Comparison of ENCODE assay signal across 13 cellular contexts in the genomic region with DNA sequence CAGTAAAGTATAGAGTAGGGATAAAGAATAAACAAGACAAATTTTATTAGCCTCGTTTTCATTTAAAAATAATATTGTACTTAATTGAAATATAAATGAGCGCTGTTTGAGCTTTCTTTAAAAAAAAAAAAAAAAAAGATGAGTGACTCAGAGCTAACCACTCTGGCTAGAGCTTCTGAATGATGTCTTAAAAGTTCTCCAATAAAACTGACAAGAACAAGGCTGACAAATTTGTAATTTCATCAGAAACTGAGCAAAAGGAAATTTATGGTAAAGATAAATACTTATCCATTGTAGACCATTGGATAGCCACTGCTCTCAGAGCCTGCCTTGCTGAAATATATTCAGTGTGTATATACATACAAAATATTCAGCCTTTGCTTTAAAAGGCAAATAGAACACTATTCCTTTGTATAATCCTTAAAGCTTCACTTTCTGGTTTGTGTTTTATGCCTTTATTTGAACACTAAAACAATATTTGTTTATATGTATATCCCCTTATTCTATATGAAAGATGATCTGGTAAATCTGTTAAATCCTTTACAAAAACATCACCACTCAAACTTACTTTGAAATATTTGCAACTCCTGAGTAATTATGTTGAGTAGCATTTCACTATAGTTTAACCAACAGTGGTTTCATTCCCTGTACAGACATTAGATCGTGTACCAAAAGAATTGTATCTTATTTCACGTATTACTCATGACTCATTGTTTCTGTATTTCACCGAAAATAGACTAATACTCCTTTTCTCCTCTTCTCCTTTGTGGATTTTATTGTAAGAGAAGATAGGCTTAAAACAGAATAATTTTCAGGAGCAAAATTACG.
DNase-seq lines count a peak whose midpoint lies in the region; ATAC-seq, FAIRE-seq and TF ChIP-seq lines count a peak whose summit lies in the region.
"Had no signal": no experiment of that assay in that cellular context is flagged by ENCODE, and none has a peak within 500 bp of the region (broad histone marks: within the 10 kb centered on the region; RNA-seq: fewer than 3 reads in every experiment).

No MANE protein-coding gene starts in this region.

- intact Hi-C loops in activated CD4-positive, alpha-beta T cell treated with anti-CD3 and anti-CD28 coated beads for 36 hours (cut with DNase I, micrococcal nuclease), result no loop called here
- intact Hi-C loops in ascending aorta (cut with DNase I), result loop anchor here (5.0 kb wide), 1 partner anchor 45 kb away; no protein-coding TSS in a partner anchor

- H3K27me3 Mint-ChIP-seq in activated CD4-positive, alpha-beta T cell treated with anti-CD3 and anti-CD28 coated beads for 36 hours, result no peaks in the 10 kb centered on the region
- no peaks in the 10 kb centered on the region for H3K27me3 Mint-ChIP-seq in activated CD4-positive, alpha-beta T cell treated with anti-CD3 and anti-CD28 coated beads, Interleukin-2, amount 10 ng/mL, durations not matched to agents 7 days and 5 days

- H3K27ac Mint-ChIP-seq in activated CD4-positive, alpha-beta T cell treated with anti-CD3 and anti-CD28 coated beads for 36 hours, result no peak overlapping the region
- H3K27ac Mint-ChIP-seq in activated CD4-positive, alpha-beta T cell treated with anti-CD3 and anti-CD28 coated beads, Interleukin-2, amount 10 ng/mL, durations not matched to agents 7 days and 5 days, result no peak overlapping the region

- H3K4me3 ChIP-seq in ascending aorta (peak overlapping the region; percentile 25 to 35), right atrium auricular region (peak overlapping the region in 1 of 2 donors; percentile 5), BE2C (ENCODE audit: low read depth, low read length) (no peak overlapping the region)

- ATAC-seq in activated CD4-positive, alpha-beta T cell treated with anti-CD3 and anti-CD28 coated beads for 36 hours, result peak; percentile 63

- H3K4me3 Mint-ChIP-seq in activated CD4-positive, alpha-beta T cell treated with anti-CD3 and anti-CD28 coated beads for 36 hours, result no peak overlapping the region
- no peak overlapping the region for H3K4me3 Mint-ChIP-seq in activated CD4-positive, alpha-beta T cell treated with anti-CD3 and anti-CD28 coated beads, Interleukin-2, amount 10 ng/mL, durations not matched to agents 7 days and 5 days

- H3K36me3 Mint-ChIP-seq in activated CD4-positive, alpha-beta T cell treated with anti-CD3 and anti-CD28 coated beads for 36 hours (ENCODE audit: low read depth), result peaks cover 5% of the 10 kb centered on the region
- H3K36me3 Mint-ChIP-seq in activated CD4-positive, alpha-beta T cell treated with anti-CD3 and anti-CD28 coated beads, Interleukin-2, amount 10 ng/mL, durations not matched to agents 7 days and 5 days (ENCODE audit: low read depth), result peaks cover 2% of the 10 kb centered on the region

- H3K27me3 ChIP-seq in ascending aorta (no peaks in the 10 kb centered on the region), right atrium auricular region (no peaks in the 10 kb centered on the region), BE2C (no peaks in the 10 kb centered on the region)

- no peaks in the 10 kb centered on the region for H3K9me3 Mint-ChIP-seq in activated CD4-positive, alpha-beta T cell treated with anti-CD3 and anti-CD28 coated beads for 36 hours (ENCODE audit: low read depth)
- H3K9me3 Mint-ChIP-seq in activated CD4-positive, alpha-beta T cell treated with anti-CD3 and anti-CD28 coated beads, Interleukin-2, amount 10 ng/mL, durations not matched to agents 7 days and 5 days, result peaks cover 3% of the 10 kb centered on the region

- peaks cover 23% of the 10 kb centered on the region for H3K4me1 Mint-ChIP-seq in activated CD4-positive, alpha-beta T cell treated with anti-CD3 and anti-CD28 coated beads for 36 hours
- H3K4me1 Mint-ChIP-seq in activated CD4-positive, alpha-beta T cell treated with anti-CD3 and anti-CD28 coated beads, Interleukin-2, amount 10 ng/mL, durations not matched to agents 7 days and 5 days, result peaks cover 10% of the 10 kb centered on the region

- CTCF ChIA-PET in activated CD4-positive, alpha-beta T cell treated with anti-CD3 and anti-CD28 coated beads for 36 hours (lab: Charles Lee), result interaction anchor here (0.6 to 1.1 kb wide), 5 partner anchors 32 to 1582 kb away, joined by 3 read pairs; no protein-coding TSS in a partner anchor
- CTCF ChIA-PET in activated CD4-positive, alpha-beta T cell treated with anti-CD3 and anti-CD28 coated beads, Interleukin-2, amount 10 ng/mL, durations not matched to agents 7 days and 5 days (lab: Charles Lee), result interaction anchor here (0.6 kb wide), 1 partner anchor 686 kb away, joined by 3 read pairs; no protein-coding TSS in a partner anchor

- H3K4me1 ChIP-seq in ascending aorta (peaks cover 0 to 11% of the 10 kb centered on the region in 2 donors), right atrium auricular region (peaks cover 0 to 26% of the 10 kb centered on the region in 2 donors), BE2C (no peaks in the 10 kb centered on the region)

- H3K36me3 ChIP-seq in ascending aorta (no peaks in the 10 kb centered on the region), right atrium auricular region (no peaks in the 10 kb centered on the region), BE2C (no peaks in the 10 kb centered on the region)

- H3K9me3 ChIP-seq in ascending aorta (no peaks in the 10 kb centered on the region), right atrium auricular region (no peaks in the 10 kb centered on the region), BE2C (no peaks in the 10 kb centered on the region)

- FAIRE-seq in urothelium cell line (lab: Jason Lieb, UNC), result no peak
- FAIRE-seq: A204.1, colon had no signal

- TF ChIP-seq CTCF in ascending aorta (IDR thresholded peaks at IDR 0.05) (no peak), right atrium auricular region (IDR thresholded peaks at IDR 0.05) (no peak), BE2C (IDR thresholded peaks at IDR 0.05; ENCODE audit: low read depth, low read length) (no peak)

- no peak for DNase-seq in activated CD4-positive, alpha-beta T cell treated with anti-CD3 and anti-CD28 coated beads for 36 hours
- no peak for DNase-seq in activated CD4-positive, alpha-beta T cell treated with anti-CD3 and anti-CD28 coated beads, Interleukin-2, amount 10 ng/mL, durations not matched to agents 7 days and 5 days
- DNase-seq in ascending aorta (ENCODE audit: low spot score in 2 of 2) (no peak), right atrium auricular region (ENCODE audit: low spot score) (no peak), urothelium cell line (ENCODE audit: low spot score) (peak; percentile 37), NCI-H748 treated with DMSO at 0.1 percent for 48 hours (lab: John Stamatoyannopoulos, UW) (no peak), BE2C (no peak), NCI-H146 treated with DMSO at 0.1 percent for 48 hours (lab: John Stamatoyannopoulos, UW; ENCODE audit: unreplicated experiment) (no peak)
- DNase-seq: left cardiac atrium, NCI-H1694, SIG-M5 had no signal

- POLR2A ChIA-PET in activated CD4-positive, alpha-beta T cell treated with anti-CD3 and anti-CD28 coated beads for 36 hours (lab: Charles Lee), result interaction anchor here (0.6 kb wide), 1 partner anchor 217 kb away, joined by 3 read pairs; no protein-coding TSS in a partner anchor
- POLR2A ChIA-PET in activated CD4-positive, alpha-beta T cell treated with anti-CD3 and anti-CD28 coated beads, Interleukin-2, amount 10 ng/mL, durations not matched to agents 7 days and 5 days (lab: Charles Lee), result interaction anchor here (0.6 kb wide), 1 partner anchor 1272 kb away, joined by 3 read pairs; no protein-coding TSS in a partner anchor

- H3K27ac ChIP-seq in ascending aorta, result peak overlapping the region; percentile 56 to 69
- peak overlapping the region; percentile 19 to 31 for H3K27ac ChIP-seq in right atrium auricular region
